In the genomic region with DNA sequence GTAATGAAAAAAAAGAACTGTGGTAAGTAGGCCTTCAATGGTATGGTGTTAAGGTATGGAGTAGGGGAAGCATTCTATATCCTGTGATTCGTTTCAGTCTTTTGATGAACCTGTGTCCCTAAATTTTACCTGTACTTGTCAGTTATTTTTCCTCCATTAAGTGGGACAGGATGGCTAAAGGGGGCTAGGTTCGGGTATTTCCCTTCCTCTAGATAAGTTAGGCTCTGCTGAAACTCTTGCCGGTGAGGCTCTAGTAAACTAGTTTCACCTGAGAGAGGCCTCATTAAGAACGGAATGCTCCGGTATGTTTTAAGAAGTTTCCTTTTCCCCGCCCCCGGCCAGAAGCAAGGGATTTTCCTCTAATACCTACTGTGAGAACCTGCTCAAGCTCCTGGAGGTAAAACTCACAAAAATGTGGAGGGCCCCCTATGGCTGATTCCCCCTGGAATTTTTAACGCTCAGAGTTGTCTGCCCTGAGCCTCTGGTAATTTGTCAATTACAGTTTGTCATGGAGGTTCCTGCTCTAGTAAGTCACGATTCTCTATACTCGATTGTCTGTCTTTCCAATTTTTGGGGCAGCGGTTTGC, we compare ENCODE assay signal across 13 cellular contexts.
"Had no signal": no experiment of that assay in that cellular context is flagged by ENCODE, and none has a peak within 500 bp of the region (broad histone marks: within the 10 kb centered on the region; RNA-seq: fewer than 3 reads in every experiment).

No MANE protein-coding gene starts in this region.

- H3K4me1 ChIP-seq: esophagus muscularis mucosa, transverse colon had no signal

- FAIRE-seq: endometrium had no signal

- H3K9me3 Mint-ChIP-seq: activated naive CD8-positive, alpha-beta T cell treated with anti-CD3 and anti-CD28 coated beads, Interleukin-2, amount 10 ng/mL, durations not matched to agents 7 days and 5 days; activated T-cell treated with anti-CD3 and anti-CD28 coated beads, Interleukin-2, amount 50 U/mL, for 72 hours had no signal

- H3K4me1 Mint-ChIP-seq: activated naive CD8-positive, alpha-beta T cell treated with anti-CD3 and anti-CD28 coated beads, Interleukin-2, amount 10 ng/mL, durations not matched to agents 7 days and 5 days; naive thymus-derived CD4-positive, alpha-beta T cell; stimulated activated naive B cell treated with anti-CD40 and anti-IgM and Interleukin-4, amounts not matched to agents 10 μg/mL and 1 μg/mL and 100 μg/mL, for 72 hours had no signal

- DNase-seq: activated CD4-positive, alpha-beta memory T cell treated with anti-CD3 and anti-CD28 coated beads, Interleukin-2, amount 10 ng/mL, durations not matched to agents 7 days and 5 days; activated CD4-positive, alpha-beta T cell treated with anti-CD3 and anti-CD28 coated beads for 1 hour; activated gamma-delta T cell treated with Interleukin-2 at 50 U/mL for 16 hours; activated naive CD8-positive, alpha-beta T cell treated with anti-CD3 and anti-CD28 coated beads, Interleukin-2, amount 10 ng/mL, durations not matched to agents 7 days and 5 days; activated T-cell treated with anti-CD3 and anti-CD28 coated beads, Interleukin-2, amount 50 U/mL, for 72 hours; anterior cingulate cortex; naive thymus-derived CD4-positive, alpha-beta T cell; right cardiac atrium; stimulated activated naive B cell treated with anti-CD40 and anti-IgM and Interleukin-4, amounts not matched to agents 10 μg/mL and 1 μg/mL and 100 μg/mL, for 72 hours; transverse colon had no signal

- H3K4me3 Mint-ChIP-seq: activated CD4-positive, alpha-beta memory T cell treated with anti-CD3 and anti-CD28 coated beads, Interleukin-2, amount 10 ng/mL, durations not matched to agents 7 days and 5 days; activated naive CD8-positive, alpha-beta T cell treated with anti-CD3 and anti-CD28 coated beads, Interleukin-2, amount 10 ng/mL, durations not matched to agents 7 days and 5 days; activated T-cell treated with anti-CD3 and anti-CD28 coated beads, Interleukin-2, amount 50 U/mL, for 72 hours; naive thymus-derived CD4-positive, alpha-beta T cell; stimulated activated naive B cell treated with anti-CD40 and anti-IgM and Interleukin-4, amounts not matched to agents 10 μg/mL and 1 μg/mL and 100 μg/mL, for 72 hours had no signal

- H3K27me3 ChIP-seq: esophagus muscularis mucosa, transverse colon had no signal

- H3K36me3 Mint-ChIP-seq: activated naive CD8-positive, alpha-beta T cell treated with anti-CD3 and anti-CD28 coated beads, Interleukin-2, amount 10 ng/mL, durations not matched to agents 7 days and 5 days; stimulated activated naive B cell treated with anti-CD40 and anti-IgM and Interleukin-4, amounts not matched to agents 10 μg/mL and 1 μg/mL and 100 μg/mL, for 72 hours had no signal

- H3K27ac Mint-ChIP-seq: activated CD4-positive, alpha-beta memory T cell treated with anti-CD3 and anti-CD28 coated beads, Interleukin-2, amount 10 ng/mL, durations not matched to agents 7 days and 5 days; activated naive CD8-positive, alpha-beta T cell treated with anti-CD3 and anti-CD28 coated beads, Interleukin-2, amount 10 ng/mL, durations not matched to agents 7 days and 5 days; activated T-cell treated with anti-CD3 and anti-CD28 coated beads, Interleukin-2, amount 50 U/mL, for 72 hours; naive thymus-derived CD4-positive, alpha-beta T cell; stimulated activated naive B cell treated with anti-CD40 and anti-IgM and Interleukin-4, amounts not matched to agents 10 μg/mL and 1 μg/mL and 100 μg/mL, for 72 hours had no signal

- H3K4me3 ChIP-seq: esophagus muscularis mucosa, lung, transverse colon had no signal

- H3K36me3 ChIP-seq: esophagus muscularis mucosa, transverse colon had no signal

- H3K27ac ChIP-seq: esophagus muscularis mucosa, transverse colon had no signal

- ATAC-seq: activated T-cell treated with anti-CD3 and anti-CD28 coated beads, Interleukin-2, amount 50 U/mL, for 72 hours; naive thymus-derived CD4-positive, alpha-beta T cell; right cardiac atrium had no signal

- H3K9me3 ChIP-seq: esophagus muscularis mucosa, transverse colon had no signal
